ENCODE assay signal across 1 cellular context in the genomic region with DNA sequence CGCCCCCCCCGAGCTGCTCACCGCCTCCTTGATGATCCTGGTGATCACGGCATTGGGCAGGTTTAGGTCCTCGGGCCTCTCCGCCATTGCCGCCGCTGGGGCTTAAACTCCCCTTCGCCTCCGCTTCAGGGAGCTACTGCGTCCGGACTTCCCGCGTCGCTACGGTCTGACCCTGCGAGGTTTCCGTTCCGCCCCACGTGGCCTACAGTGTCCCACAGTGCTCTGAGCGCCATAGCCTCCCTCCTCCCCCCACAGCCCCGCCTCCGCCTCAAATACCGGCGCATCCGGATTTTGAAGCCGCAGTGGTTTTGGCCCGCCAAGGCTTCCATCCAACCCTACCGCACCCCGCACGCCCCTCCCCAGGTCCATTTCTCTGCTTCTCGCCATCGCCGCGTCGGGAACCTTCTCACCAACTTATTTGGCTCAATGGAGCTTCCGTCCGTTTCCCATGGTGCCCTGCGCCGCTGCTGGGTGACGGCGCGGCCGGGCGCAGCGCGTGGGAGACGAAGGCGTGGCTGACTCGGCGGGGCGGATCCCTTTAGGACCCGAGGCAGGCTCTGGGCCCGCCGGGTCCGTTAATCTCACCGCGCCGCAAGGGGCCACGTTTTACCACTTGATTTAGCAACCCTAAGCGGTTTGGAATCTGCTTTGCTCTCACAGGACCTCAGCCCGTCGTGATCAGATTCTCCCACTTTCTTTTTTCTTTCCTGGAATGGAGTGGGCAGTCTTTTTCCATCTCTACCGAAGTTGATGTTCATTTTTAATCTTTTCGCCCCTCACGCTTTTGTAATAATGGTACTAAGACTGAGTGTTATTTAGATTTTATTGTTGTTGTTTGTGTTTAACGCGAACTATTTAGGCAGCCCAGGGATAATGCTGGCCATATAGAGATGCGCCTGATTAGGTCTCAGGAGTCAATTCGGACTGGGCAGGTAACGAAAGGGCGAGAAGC.
TF ChIP-seq lines count a peak whose summit lies in the region.

A gene with protein sequence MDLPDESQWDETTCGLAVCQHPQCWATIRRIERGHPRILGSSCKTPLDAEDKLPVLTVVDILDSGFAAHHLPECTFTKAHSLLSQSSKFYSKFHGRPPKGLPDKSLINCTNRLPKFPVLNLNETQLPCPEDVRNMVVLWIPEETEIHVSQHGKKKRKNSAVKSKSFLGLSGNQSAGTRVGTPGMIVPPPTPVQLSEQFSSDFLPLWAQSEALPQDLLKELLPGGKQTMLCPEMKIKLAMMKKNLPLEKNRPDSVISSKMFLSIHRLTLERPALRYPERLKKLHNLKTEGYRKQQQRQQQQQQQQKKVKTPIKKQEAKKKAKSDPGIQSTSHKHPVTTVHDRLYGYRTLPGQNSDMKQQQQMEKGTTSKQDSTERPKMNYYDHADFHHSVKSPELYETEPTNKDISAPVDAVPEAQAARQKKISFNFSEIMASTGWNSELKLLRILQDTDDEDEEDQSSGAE (plus strand): TSS at position 541 of the 952 bp plus-strand sequence. CDS start 2,747 bp downstream, outside the sequence.
A gene with protein sequence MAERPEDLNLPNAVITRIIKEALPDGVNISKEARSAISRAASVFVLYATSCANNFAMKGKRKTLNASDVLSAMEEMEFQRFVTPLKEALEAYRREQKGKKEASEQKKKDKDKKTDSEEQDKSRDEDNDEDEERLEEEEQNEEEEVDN (minus strand): TSS at position 469 of the 952 bp plus-strand sequence. CDS start 382 bp downstream, at position 87.

TF ChIP-seq in HepG2, 621 proteins besides CTCF, POLR2A, EP300 and RAD21 (continued from another document and continues in another):
- no peak; the same call in 1 of the 2 replicates for TF ChIP-seq NFAT5 (CRISPR knock-in tag; IDR thresholded peaks at IDR 0.05)
- TF ChIP-seq, protein P1, sequence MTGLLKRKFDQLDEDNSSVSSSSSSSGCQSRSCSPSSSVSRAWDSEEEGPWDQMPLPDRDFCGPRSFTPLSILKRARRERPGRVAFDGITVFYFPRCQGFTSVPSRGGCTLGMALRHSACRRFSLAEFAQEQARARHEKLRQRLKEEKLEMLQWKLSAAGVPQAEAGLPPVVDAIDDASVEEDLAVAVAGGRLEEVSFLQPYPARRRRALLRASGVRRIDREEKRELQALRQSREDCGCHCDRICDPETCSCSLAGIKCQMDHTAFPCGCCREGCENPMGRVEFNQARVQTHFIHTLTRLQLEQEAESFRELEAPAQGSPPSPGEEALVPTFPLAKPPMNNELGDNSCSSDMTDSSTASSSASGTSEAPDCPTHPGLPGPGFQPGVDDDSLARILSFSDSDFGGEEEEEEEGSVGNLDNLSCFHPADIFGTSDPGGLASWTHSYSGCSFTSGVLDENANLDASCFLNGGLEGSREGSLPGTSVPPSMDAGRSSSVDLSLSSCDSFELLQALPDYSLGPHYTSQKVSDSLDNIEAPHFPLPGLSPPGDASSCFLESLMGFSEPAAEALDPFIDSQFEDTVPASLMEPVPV (CRISPR knock-in tag; IDR thresholded peaks at IDR 0.05): peak; percentile 86
- TF ChIP-seq ZMYM2 (CRISPR knock-in tag; IDR thresholded peaks at IDR 0.05): peak; percentile 25; the same call in 1 of the 2 replicates
- TF ChIP-seq PRPF4 (IDR thresholded peaks at IDR 0.05; ENCODE audit: low read depth, low read length, poor library complexity, severe bottlenecking): no peak
- TF ChIP-seq KMT2A (CRISPR knock-in tag; IDR thresholded peaks at IDR 0.05): peak; percentile 89
- peak; percentile 59 for TF ChIP-seq SP2 (CRISPR knock-in tag; IDR thresholded peaks at IDR 0.05)
- 0 out of 2 replicates have a peak, but pooled peaks have one; percentile 39 for TF ChIP-seq MIXL1 (CRISPR knock-in tag; IDR thresholded peaks at IDR 0.05)
- TF ChIP-seq MATR3 (CRISPR knock-in tag; IDR thresholded peaks at IDR 0.05): no peak
- no peak for TF ChIP-seq CEBPZ (IDR thresholded peaks at IDR 0.05; ENCODE audit: low read length)
- TF ChIP-seq HOMEZ (CRISPR knock-in tag; IDR thresholded peaks at IDR 0.05; ENCODE audit: low read depth): no peak; the same call in 1 of the 2 replicates
- TF ChIP-seq ZNF557 (CRISPR knock-in tag; IDR thresholded peaks at IDR 0.05): no peak
- peak; percentile 55; the same call in 1 of the 2 replicates for TF ChIP-seq ZNF318 (CRISPR knock-in tag; IDR thresholded peaks at IDR 0.05)
- no peak for TF ChIP-seq ZNF326 (CRISPR knock-in tag; IDR thresholded peaks at IDR 0.05; ENCODE audit: borderline replicate concordance)
- TF ChIP-seq, protein P2, sequence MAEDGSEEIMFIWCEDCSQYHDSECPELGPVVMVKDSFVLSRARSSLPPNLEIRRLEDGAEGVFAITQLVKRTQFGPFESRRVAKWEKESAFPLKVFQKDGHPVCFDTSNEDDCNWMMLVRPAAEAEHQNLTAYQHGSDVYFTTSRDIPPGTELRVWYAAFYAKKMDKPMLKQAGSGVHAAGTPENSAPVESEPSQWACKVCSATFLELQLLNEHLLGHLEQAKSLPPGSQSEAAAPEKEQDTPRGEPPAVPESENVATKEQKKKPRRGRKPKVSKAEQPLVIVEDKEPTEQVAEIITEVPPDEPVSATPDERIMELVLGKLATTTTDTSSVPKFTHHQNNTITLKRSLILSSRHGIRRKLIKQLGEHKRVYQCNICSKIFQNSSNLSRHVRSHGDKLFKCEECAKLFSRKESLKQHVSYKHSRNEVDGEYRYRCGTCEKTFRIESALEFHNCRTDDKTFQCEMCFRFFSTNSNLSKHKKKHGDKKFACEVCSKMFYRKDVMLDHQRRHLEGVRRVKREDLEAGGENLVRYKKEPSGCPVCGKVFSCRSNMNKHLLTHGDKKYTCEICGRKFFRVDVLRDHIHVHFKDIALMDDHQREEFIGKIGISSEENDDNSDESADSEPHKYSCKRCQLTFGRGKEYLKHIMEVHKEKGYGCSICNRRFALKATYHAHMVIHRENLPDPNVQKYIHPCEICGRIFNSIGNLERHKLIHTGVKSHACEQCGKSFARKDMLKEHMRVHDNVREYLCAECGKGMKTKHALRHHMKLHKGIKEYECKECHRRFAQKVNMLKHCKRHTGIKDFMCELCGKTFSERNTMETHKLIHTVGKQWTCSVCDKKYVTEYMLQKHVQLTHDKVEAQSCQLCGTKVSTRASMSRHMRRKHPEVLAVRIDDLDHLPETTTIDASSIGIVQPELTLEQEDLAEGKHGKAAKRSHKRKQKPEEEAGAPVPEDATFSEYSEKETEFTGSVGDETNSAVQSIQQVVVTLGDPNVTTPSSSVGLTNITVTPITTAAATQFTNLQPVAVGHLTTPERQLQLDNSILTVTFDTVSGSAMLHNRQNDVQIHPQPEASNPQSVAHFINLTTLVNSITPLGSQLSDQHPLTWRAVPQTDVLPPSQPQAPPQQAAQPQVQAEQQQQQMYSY (CRISPR knock-in tag; IDR thresholded peaks at IDR 0.05): peak; percentile 66
